In the genomic region with DNA sequence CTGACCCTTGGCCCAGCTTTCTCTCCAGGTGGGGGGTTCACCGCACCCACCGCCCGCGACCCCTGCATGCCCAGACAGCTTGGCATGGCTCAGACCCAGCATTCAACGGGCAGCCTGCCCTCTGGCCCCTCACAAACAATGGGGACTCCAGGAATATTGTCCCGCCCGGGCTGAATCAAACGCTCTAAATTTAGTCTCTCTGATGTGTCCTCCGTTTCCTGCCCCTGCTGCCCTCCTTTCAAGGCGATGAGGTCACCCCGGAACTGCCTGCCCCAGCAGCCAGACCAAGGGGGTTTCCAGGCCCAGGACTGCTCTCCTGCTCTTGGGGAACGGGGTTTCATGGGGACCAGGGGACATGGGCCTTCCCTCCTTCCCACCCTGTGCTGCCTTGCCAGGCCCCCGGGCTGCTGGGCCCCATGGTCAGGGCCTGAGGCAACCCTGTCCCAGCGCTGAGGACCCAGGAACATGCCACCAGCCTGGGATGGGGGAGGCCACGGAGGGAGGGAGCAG, we compare ENCODE assay signal across 8 cellular contexts. TPM values are rescaled to one million over a fixed set of nuclear protein-coding genes. Genes with fewer than 3 reads are reported as not detected.
DNase-seq lines count a peak whose midpoint lies in the region; ATAC-seq and TF ChIP-seq lines count a peak whose summit lies in the region.

No MANE protein-coding gene starts in this region.

- no peaks in the 10 kb centered on the region for H3K36me3 ChIP-seq in ACC112 (ENCODE audit: insufficient read depth, low read length)
- H3K36me3 ChIP-seq in GM23248 (ENCODE audit: low read depth): no peaks in the 10 kb centered on the region

- no peak for ATAC-seq in HG02938 (IDR thresholded peaks at IDR 0.05; ENCODE audit: unreplicated experiment)
- no peak for ATAC-seq in GM21723 (IDR thresholded peaks at IDR 0.05; ENCODE audit: unreplicated experiment)

- H3K9me3 ChIP-seq in GM23248 (ENCODE audit: low read depth): no peaks in the 10 kb centered on the region

- H3F3A ChIP-seq in GM23248 (ENCODE audit: insufficient read depth): no peaks in the 10 kb centered on the region

- peak overlapping the region; percentile 47; the same call in 1 of the 2 replicates for H3K27ac ChIP-seq in ACC112 (ENCODE audit: low read depth, low read length)
- 0 out of 2 replicates have a peak overlapping the region, but pooled peaks have one; percentile 5 for H3K27ac ChIP-seq in GM23248
- H3K27ac ChIP-seq in skin epidermis: peak overlapping the region in 15 of 21 experiments; percentile 9 to 78 (median 54)

- H3K4me1 ChIP-seq in ACC112 (ENCODE audit: control insufficient read depth, insufficient read depth, low read length, unreplicated experiment) (peaks cover 26% of the 10 kb centered on the region), GM23248 (ENCODE audit: insufficient read depth) (peaks cover 29% of the 10 kb centered on the region)

- DNase-seq in GM23248 (peak; percentile 82), fibroblast of mammary gland (ENCODE audit: low read depth) (peak; percentile 38), HuH-7.5 (ENCODE audit: low spot score) (no peak)
- peak; percentile 23 to 28 for DNase-seq in activated CD4-positive, alpha-beta T cell treated with anti-CD3 and anti-CD28 coated beads, Interleukin-2, amount 50 U/mL, for 4 hours

- peak overlapping the region; percentile 66 for H3K9ac ChIP-seq in GM23248

- WGBS in GM23248 (ENCODE audit: low coverage in 1 of 2, low lambda C conversion rate in 2 of 2, missing lambda C conversion rate in 2 of 2), 2 experiments: 17% methylated on average over 15 of the region's 15 CpGs

- no peaks in the 10 kb centered on the region for H3K79me2 ChIP-seq in ACC112 (ENCODE audit: control insufficient read depth, insufficient read depth, low read length, unreplicated experiment)
- no peaks in the 10 kb centered on the region for H3K79me2 ChIP-seq in GM23248 (ENCODE audit: insufficient read depth)

- no peak overlapping the region for H2AFZ ChIP-seq in ACC112 (ENCODE audit: low read length, unreplicated experiment)
- peak overlapping the region; percentile 83 for H2AFZ ChIP-seq in GM23248

- in situ Hi-C loops in GM23248 (cut with MboI): no loop called here

- TF ChIP-seq CTCF in fibroblast of mammary gland (conservative IDR thresholded peaks at IDR 0.05; ENCODE audit: control insufficient read depth, insufficient read depth, low read depth, low read length): no peak

- H3K9me2 ChIP-seq in GM23248 (ENCODE audit: insufficient read depth): no peaks in the 10 kb centered on the region

- H4K20me1 ChIP-seq in GM23248 (ENCODE audit: insufficient read depth): no peaks in the 10 kb centered on the region

- H3K27me3 ChIP-seq in ACC112 (ENCODE audit: insufficient read depth, low read length) (no peaks in the 10 kb centered on the region), GM23248 (replicated peaks; ENCODE audit: insufficient read depth) (no peaks in the 10 kb centered on the region)

- H3K4me2 ChIP-seq in GM23248 (ENCODE audit: unreplicated experiment): peak overlapping the region; percentile 54

- H3K4me3 ChIP-seq in ACC112 (ENCODE audit: low read depth, low read length) (no peak overlapping the region), GM23248 (no peak overlapping the region), fibroblast of mammary gland (ENCODE audit: control insufficient read depth, low read depth, low read length) (no peak overlapping the region), skin epidermis (no peak overlapping the region)

RNA-seq across cellular contexts. Expression of a gene that starts 10.1 kb away (rescaled TPM):
- total RNA-seq in GM23248 (2014; rRNA removed; shearing (Covaris generic)): not detected in 2 replicates
- 0.14 and 0.49 TPM in 2 replicates for polyA plus RNA-seq in GM23248 (2016; fragmentation: Nextera tagmentation; extraction: Ambion mirVana)
